In the genomic region with DNA sequence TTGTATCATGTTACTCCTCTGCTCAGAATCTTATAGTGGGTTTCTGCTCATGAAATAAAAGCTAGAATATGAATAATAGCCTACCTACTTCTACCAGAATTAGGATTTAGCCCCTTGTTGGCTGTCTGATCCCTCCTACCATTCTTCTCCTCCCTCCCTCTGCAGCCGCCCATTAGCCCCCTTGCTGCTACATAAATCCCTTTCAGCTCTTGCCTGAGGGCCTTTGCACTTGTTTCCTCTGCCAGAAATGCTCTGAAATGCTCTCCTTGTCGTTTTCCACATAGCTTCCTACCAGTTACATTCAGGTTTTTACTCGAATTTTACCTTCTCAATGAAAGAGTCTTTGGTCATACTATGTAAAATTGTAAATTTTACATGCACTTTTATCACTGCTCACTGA, we compare ENCODE assay signal across 19 cellular contexts.
A peak's percentile ranks its signal among the peaks of the same experiment; 100 is the strongest.
DNase-seq lines count a peak whose midpoint lies in the region; ATAC-seq and TF ChIP-seq lines count a peak whose summit lies in the region.
"Had no signal": no experiment of that assay in that cellular context is flagged by ENCODE, and none has a peak within 500 bp of the region (broad histone marks: within the 10 kb centered on the region; RNA-seq: fewer than 3 reads in every experiment).

No MANE protein-coding gene starts in this region.

- no peak overlapping the region; a peak in 2 of 7 replicates for H3K27ac Mint-ChIP-seq in H9
- H3K27ac Mint-ChIP-seq in WTC11: peak overlapping the region; percentile 82
- H3K27ac Mint-ChIP-seq: B cell; CD4-positive, CD25-positive, alpha-beta regulatory T cell; CD8-positive, alpha-beta memory T cell; HFFc6 had no signal

- WGBS in H9 (ENCODE audit: extremely low coverage, insufficient read length, low lambda C conversion rate): no CpG with 5 or more reads among the region's 3 CpGs
- no CpG with 5 or more reads among the region's 3 CpGs for WGBS in mesendoderm (ENCODE audit: extremely low coverage, insufficient coverage, low lambda C conversion rate)
- 64 to 74% methylated on average over 3 of the region's 3 CpGs for WGBS in tibial nerve, 2 donors
- 69 to 77% (median 74%) methylated on average over 3 of the region's 3 CpGs for WGBS in adrenal gland, 4 donors

- H2BK12ac ChIP-seq in H9 (ENCODE audit: insufficient read length, low read depth, low read length): no peak overlapping the region

- no peak overlapping the region for H3K9ac ChIP-seq in H9 (ENCODE audit: extremely low read depth, insufficient read length, low read length)
- no peak overlapping the region for H3K9ac ChIP-seq in mesendoderm (ENCODE audit: low read length)
- H3K9ac ChIP-seq: BLaER1 had no signal

- in situ Hi-C loops in G401 (cut with HindIII; ENCODE audit: low sequenced_read_pairs): no loop called here

- H3K9me3 ChIP-seq in H9 (ENCODE audit: control insufficient read depth, low read depth, low read length) (no peaks in the 10 kb centered on the region), tibial nerve (no peaks in the 10 kb centered on the region), adrenal gland (replicated peaks in 1 of 3) (peaks cover 0 to 6% (median 0%) of the 10 kb centered on the region in 3 donors)
- H3K9me3 ChIP-seq: BLaER1 had no signal

- no peaks in the 10 kb centered on the region for H3K27me3 ChIP-seq in H9 (ENCODE audit: insufficient read depth, low read length)
- no peaks in the 10 kb centered on the region for H3K27me3 ChIP-seq in mesendoderm (ENCODE audit: insufficient read depth, low read length, poor library complexity)
- H3K27me3 ChIP-seq in tibial nerve: no peaks in the 10 kb centered on the region
- H3K27me3 ChIP-seq in adrenal gland: no peaks in the 10 kb centered on the region
- H3K27me3 ChIP-seq: BLaER1 had no signal

- no peaks in the 10 kb centered on the region for H3K4me1 ChIP-seq in H9 (ENCODE audit: insufficient read depth, low read length)
- H3K4me1 ChIP-seq in mesendoderm (ENCODE audit: control insufficient read depth, low read depth, low read length): no peaks in the 10 kb centered on the region
- H3K4me1 ChIP-seq in tibial nerve: no peaks in the 10 kb centered on the region
- peaks cover 0 to 5% of the 10 kb centered on the region in 2 donors for H3K4me1 ChIP-seq in adrenal gland (replicated peaks in 1 of 2)
- H3K4me1 ChIP-seq: BLaER1 had no signal

- no peaks in the 10 kb centered on the region for H3K23me2 ChIP-seq in H9 (ENCODE audit: insufficient read length, low read depth, low read length, poor library complexity, severe bottlenecking)

- intact Hi-C loops in adrenal gland (cut with DNase I): no loop called here

- no peak overlapping the region for H3K56ac ChIP-seq in H9 (ENCODE audit: insufficient read length, low read depth, low read length)
- no peak overlapping the region for H3K56ac ChIP-seq in mesendoderm (ENCODE audit: low read length)

- H3K4me2 ChIP-seq in H9 (ENCODE audit: insufficient read depth, insufficient read length, low read length): no peak overlapping the region
- H3K4me2 ChIP-seq in mesendoderm (ENCODE audit: low read length): no peak overlapping the region
- H3K4me2 ChIP-seq: BLaER1 had no signal

- H3K36me3 ChIP-seq in mesendoderm (ENCODE audit: control insufficient read depth, insufficient read depth, low read length): no peaks in the 10 kb centered on the region
- H3K36me3 ChIP-seq in tibial nerve: no peaks in the 10 kb centered on the region
- H3K36me3 ChIP-seq in adrenal gland (replicated peaks in 1 of 2): no peaks in the 10 kb centered on the region
- H3K36me3 ChIP-seq: BLaER1 had no signal

- H2BK15ac ChIP-seq in H9 (ENCODE audit: low read depth, low read length) (no peak overlapping the region), mesendoderm (replicated peaks; ENCODE audit: low read depth) (no peak overlapping the region)

- H3K23ac ChIP-seq in H9 (ENCODE audit: insufficient read length, low read depth, low read length) (no peak overlapping the region), mesendoderm (ENCODE audit: low read length) (no peak overlapping the region)

- H3K79me2 ChIP-seq in H9 (ENCODE audit: insufficient read depth, low read length) (no peaks in the 10 kb centered on the region), mesendoderm (ENCODE audit: control insufficient read depth, insufficient read depth, low read length) (no peaks in the 10 kb centered on the region)

- POLR2A ChIA-PET in WTC11 (lab: Charles Lee): interaction anchor here (1.1 kb wide), 1 partner anchor 22 kb away, joined by 3 read pairs; no protein-coding TSS in a partner anchor

- H3K9me3 Mint-ChIP-seq in H9 (peaks cover 0 to 3% of the 10 kb centered on the region in 2 experiments; a peak in 2 of 5 replicates), WTC11 (peaks cover 7% of the 10 kb centered on the region)

- H2BK20ac ChIP-seq in H9 (ENCODE audit: low read depth, low read length, poor library complexity, severe bottlenecking): no peak overlapping the region

- no peak overlapping the region for H3K4me3 Mint-ChIP-seq in H9
- H3K4me3 Mint-ChIP-seq in WTC11: peak overlapping the region; percentile 33; the same call in 1 of the 2 replicates
- H3K4me3 Mint-ChIP-seq: B cell; CD4-positive, CD25-positive, alpha-beta regulatory T cell; CD8-positive, alpha-beta memory T cell; HFFc6 had no signal

- no peak overlapping the region for H2BK5ac ChIP-seq in H9 (ENCODE audit: insufficient read length, low read length)
- H2BK5ac ChIP-seq in mesendoderm (ENCODE audit: low read length): no peak overlapping the region

- H3K4me3 ChIP-seq in mesendoderm (ENCODE audit: low read length): no peak overlapping the region
- H3K4me3 ChIP-seq in tibial nerve: no peak overlapping the region
- no peak overlapping the region for H3K4me3 ChIP-seq in adrenal gland
- H3K4me3 ChIP-seq: BLaER1 had no signal

- H2AK5ac ChIP-seq in H9 (ENCODE audit: insufficient read length, low read length): no peak overlapping the region
- H2AK5ac ChIP-seq in mesendoderm (ENCODE audit: low read length): no peak overlapping the region

- H4K20me1 ChIP-seq in H9 (ENCODE audit: control insufficient read depth, insufficient read depth, insufficient read length): no peaks in the 10 kb centered on the region
- H4K20me1 ChIP-seq: BLaER1 had no signal

- H3K36me3 Mint-ChIP-seq in H9 (ENCODE audit: insufficient read depth in 1 of 3, low read depth in 3 of 3) (peaks cover 3 to 7% (median 5%) of the 10 kb centered on the region in 3 experiments; a peak in 6 of 7 replicates), WTC11 (peaks cover 5% of the 10 kb centered on the region; the same call in 1 of the 2 replicates)
- H3K36me3 Mint-ChIP-seq: CD4-positive, CD25-positive, alpha-beta regulatory T cell; CD8-positive, alpha-beta memory T cell had no signal

- H4K5ac ChIP-seq in H9 (ENCODE audit: insufficient read length, low read depth, low read length) (no peak overlapping the region), mesendoderm (ENCODE audit: low read length) (no peak overlapping the region)

- no peak overlapping the region for H2AFZ ChIP-seq in H9 (ENCODE audit: low read length)

- H3K4ac ChIP-seq in H9 (ENCODE audit: low read depth, low read length) (no peak overlapping the region), mesendoderm (ENCODE audit: low read depth, low read length) (no peak overlapping the region)

- peak; percentile 10 for DNase-seq in NCI-H146 (lab: John Stamatoyannopoulos, UW)
- DNase-seq in NCI-H146 treated with DMSO at 0.1 percent for 48 hours (lab: John Stamatoyannopoulos, UW; ENCODE audit: unreplicated experiment): no peak
- peak; percentile 54 for DNase-seq in H9
- no peak for DNase-seq in WTC11 (ENCODE audit: low spot score)
- peak; percentile 67 for DNase-seq in mesendoderm
- no peak for DNase-seq in tibial nerve (ENCODE audit: low spot score in 2 of 2)
- DNase-seq in G401 (ENCODE audit: low spot score): no peak
- no peak for DNase-seq in adrenal gland
- DNase-seq: CD4-positive, CD25-positive, alpha-beta regulatory T cell; CD8-positive, alpha-beta memory T cell; DMS 273 treated with DMSO at 0.1 percent for 48 hours; DMS79; EL; H7; HFFc6 had no signal

- no peak overlapping the region for H3K14ac ChIP-seq in H9 (ENCODE audit: insufficient read depth, low read length)

- TF ChIP-seq POLR2A in tibial nerve (IDR thresholded peaks at IDR 0.05) (no peak), adrenal gland (IDR thresholded peaks at IDR 0.05) (no peak)

- H3K79me1 ChIP-seq in H9 (ENCODE audit: insufficient read depth, low read depth, low read length, poor library complexity, severe bottlenecking) (no peaks in the 10 kb centered on the region), mesendoderm (ENCODE audit: low read length) (no peaks in the 10 kb centered on the region)

- H3T11ph ChIP-seq in H9 (ENCODE audit: low read length): no peak overlapping the region

- H3K27ac ChIP-seq in H9 (ENCODE audit: insufficient read length, low read depth, low read length): no peak overlapping the region
- no peak overlapping the region for H3K27ac ChIP-seq in mesendoderm (ENCODE audit: low read depth, low read length)
- H3K27ac ChIP-seq in tibial nerve: no peak overlapping the region
- no peak overlapping the region for H3K27ac ChIP-seq in adrenal gland
- H3K27ac ChIP-seq: 22Rv1, BLaER1, C4-2B had no signal

- H3K18ac ChIP-seq in H9 (ENCODE audit: insufficient read length, low read depth, low read length) (no peak overlapping the region), mesendoderm (ENCODE audit: low read length) (no peak overlapping the region)

- TF ChIP-seq EP300 in tibial nerve (IDR thresholded peaks at IDR 0.05): no peak

- CTCF ChIA-PET in WTC11 (lab: Charles Lee): no interaction called here

- no peak overlapping the region for H4K8ac ChIP-seq in H9 (replicated peaks; ENCODE audit: insufficient read length, low read depth, low read length)
- H4K8ac ChIP-seq in mesendoderm (ENCODE audit: low read depth, low read length): no peak overlapping the region

- no peak overlapping the region for H4K91ac ChIP-seq in H9 (ENCODE audit: insufficient read length, low read depth, low read length)

- peaks cover 3 to 4% of the 10 kb centered on the region in 2 experiments; a peak in 3 of 4 replicates for H3K4me1 Mint-ChIP-seq in H9
- peaks cover 20% of the 10 kb centered on the region for H3K4me1 Mint-ChIP-seq in WTC11
- H3K4me1 Mint-ChIP-seq: B cell; CD4-positive, CD25-positive, alpha-beta regulatory T cell; CD8-positive, alpha-beta memory T cell had no signal

- H2BK120ac ChIP-seq in H9 (ENCODE audit: low read depth, low read length, poor library complexity, severe bottlenecking): no peak overlapping the region
- H2BK120ac ChIP-seq in mesendoderm (ENCODE audit: low read depth, low read length): no peak overlapping the region

- no peaks in the 10 kb centered on the region for H3K27me3 Mint-ChIP-seq in H9 (ENCODE audit: low read depth)
- H3K27me3 Mint-ChIP-seq in WTC11 (ENCODE audit: low read depth): no peaks in the 10 kb centered on the region; the same call in 1 of the 2 replicates
- H3K27me3 Mint-ChIP-seq: B cell; CD4-positive, CD25-positive, alpha-beta regulatory T cell; CD8-positive, alpha-beta memory T cell had no signal

- TF ChIP-seq CTCF in H9 (conservative IDR thresholded peaks at IDR 0.05): no peak
- TF ChIP-seq CTCF in WTC11 (IDR thresholded peaks at IDR 0.05): no peak
- no peak for TF ChIP-seq CTCF in tibial nerve (IDR thresholded peaks at IDR 0.05)
- no peak for TF ChIP-seq CTCF in adrenal gland (IDR thresholded peaks at IDR 0.05)

- ATAC-seq in WTC11: peak; percentile 85

TF ChIP-seq in WTC11, 78 proteins besides CTCF, POLR2A, EP300 and RAD21:
- no peak for TF ChIP-seq GRHL2 (CRISPR knock-in tag; IDR thresholded peaks at IDR 0.05; ENCODE audit: insufficient replicate concordance, severe bottlenecking)

Comparison
In these comparisons a context has a peak if more than half of its experiments do, and no peak if none do; other contexts are left out.
1. DNase-seq: peak in NCI-H146 (single experiment), H9 (single experiment) and mesendoderm (single experiment); none in NCI-H146 treated with DMSO at 0.1 percent for 48 hours (single experiment), WTC11 (single experiment), tibial nerve (0 of 2), G401 (single experiment) and adrenal gland (0 of 7).